In genomic region chr2:149902104-149902503, GRCh38 we compare ENCODE assay signal across 26 cellular contexts.
A peak's percentile ranks its signal among the peaks of the same experiment; 100 is the strongest.
DNase-seq lines count a peak whose midpoint lies in the region; ATAC-seq, FAIRE-seq and TF ChIP-seq lines count a peak whose summit lies in the region.
"Had no signal": no experiment of that assay in that cellular context is flagged by ENCODE, and none has a peak within 500 bp of the region (broad histone marks: within the 10 kb centered on the region; RNA-seq: fewer than 3 reads in every experiment).

No MANE protein-coding gene starts in this region.

- no peak overlapping the region for H2AFZ ChIP-seq in astrocyte (ENCODE audit: low read depth, low read length)
- no peak overlapping the region for H2AFZ ChIP-seq in mesenchymal stem cell (ENCODE audit: low read depth, low read length)

- H2AK5ac ChIP-seq in mesenchymal stem cell (ENCODE audit: low read length, severe bottlenecking), result no peak overlapping the region

- H3K79me1 ChIP-seq in mesenchymal stem cell (replicated peaks; ENCODE audit: low read length, poor library complexity, severe bottlenecking), result no peaks in the 10 kb centered on the region

- H3K9me3 Mint-ChIP-seq in astrocyte (ENCODE audit: unreplicated experiment), result no peaks in the 10 kb centered on the region
- H3K9me3 Mint-ChIP-seq: activated CD8-positive, alpha-beta T cell treated with anti-CD3 and anti-CD28 coated beads for 36 hours; activated naive CD4-positive, alpha-beta T cell treated with anti-CD3 and anti-CD28 coated beads for 36 hours; CD4-positive, alpha-beta T cell had no signal

- ATAC-seq in left cardiac atrium (peak in 1 of 2 donors; percentile 35), GM21447 (IDR thresholded peaks at IDR 0.05; ENCODE audit: unreplicated experiment) (no peak)
- ATAC-seq: A549; activated CD8-positive, alpha-beta T cell treated with anti-CD3 and anti-CD28 coated beads for 36 hours; natural killer cell had no signal

- no peaks in the 10 kb centered on the region for H3K79me2 ChIP-seq in astrocyte (ENCODE audit: insufficient read depth, low read length)

- WGBS in mesenchymal stem cell, result 78% methylated on average over 4 of the region's 4 CpGs

- intact Hi-C loops in left cardiac atrium (cut with DNase I), result no loop called here

- peak overlapping the region; percentile 93 for H2BK15ac ChIP-seq in mesenchymal stem cell (ENCODE audit: low read depth, poor library complexity, severe bottlenecking)

- no peak overlapping the region for H3K14ac ChIP-seq in mesenchymal stem cell (ENCODE audit: low read length in 2 of 2)

- H3K4me1 ChIP-seq in right atrium auricular region (no peaks in the 10 kb centered on the region), astrocyte (ENCODE audit: insufficient read depth, low read length) (no peaks in the 10 kb centered on the region), mesenchymal stem cell (ENCODE audit: control insufficient read depth, insufficient read depth, low read depth, low read length) (peaks cover 2% of the 10 kb centered on the region)
- H3K4me1 ChIP-seq: A549, stomach had no signal

- H3K9me3 ChIP-seq in right atrium auricular region, result no peaks in the 10 kb centered on the region
- no peaks in the 10 kb centered on the region for H3K9me3 ChIP-seq in astrocyte (ENCODE audit: insufficient read depth, low read depth, low read length)
- H3K9me3 ChIP-seq in mesenchymal stem cell (ENCODE audit: control insufficient read depth, low read length), result no peaks in the 10 kb centered on the region
- H3K9me3 ChIP-seq: A549, stomach had no signal

- H3K4ac ChIP-seq in mesenchymal stem cell (ENCODE audit: low read depth in 1 of 2, low read length in 2 of 2), result peak overlapping the region in 1 of 2 experiments; percentile 67

- H4K20me1 ChIP-seq in astrocyte (ENCODE audit: insufficient read depth, low read length), result no peaks in the 10 kb centered on the region

- H3K9ac ChIP-seq in astrocyte (ENCODE audit: low read length) (no peak overlapping the region), mesenchymal stem cell (ENCODE audit: low read length) (no peak overlapping the region)

- no peak for TF ChIP-seq CTCF in right atrium auricular region (IDR thresholded peaks at IDR 0.05)
- TF ChIP-seq CTCF in astrocyte (IDR thresholded peaks at IDR 0.05; ENCODE audit: insufficient read depth, low read depth, low read length), result no peak

- H3K23ac ChIP-seq in mesenchymal stem cell (ENCODE audit: low read length in 2 of 2), result no peak overlapping the region

- DNase-seq in left cardiac atrium, result peak; percentile 63
- no peak for DNase-seq in right atrium auricular region (ENCODE audit: low spot score)
- DNase-seq in astrocyte (ENCODE audit: low read depth), result peak; percentile 52
- DNase-seq in mesenchymal stem cell, result no peak
- DNase-seq in AG08396 (ENCODE audit: low spot score), result no peak
- DNase-seq in NCI-H748 treated with DMSO at 0.1 percent for 48 hours (lab: John Stamatoyannopoulos, UW), result no peak
- DNase-seq in activated naive CD4-positive, alpha-beta T cell treated with anti-CD3 and anti-CD28 coated beads, Interleukin-2, amount 50 U/mL, for 16 hours, result no peak
- DNase-seq: activated CD8-positive, alpha-beta T cell treated with anti-CD3 and anti-CD28 coated beads for 36 hours; activated naive CD4-positive, alpha-beta T cell treated with anti-CD3 and anti-CD28 coated beads for 36 hours; activated T-cell treated with anti-CD3 and anti-CD28 coated beads, Interleukin-2, amount 50 U/mL, for 24 hours; CD4-positive, alpha-beta T cell; DMS153; hippocampal formation; mesendoderm; natural killer cell; NCI-H1436 treated with DMSO at 0.1 percent for 48 hours; NCI-H2171 treated with DMSO at 0.1 percent for 48 hours; posterior cingulate gyrus; SHP77 treated with DMSO at 0.1 percent for 48 hours; stimulated activated CD4-positive, alpha-beta T cell treated with anti-CD3 and anti-CD28 coated beads, Interleukin-4, amount 100 ng/mL, for 24 hours; stomach; T-helper 1 cell had no signal

- H3K27me3 Mint-ChIP-seq in astrocyte (ENCODE audit: low read depth, unreplicated experiment), result no peaks in the 10 kb centered on the region
- H3K27me3 Mint-ChIP-seq: activated CD8-positive, alpha-beta T cell treated with anti-CD3 and anti-CD28 coated beads for 36 hours; activated T-cell treated with anti-CD3 and anti-CD28 coated beads, Interleukin-2, amount 50 U/mL, for 24 hours; CD4-positive, alpha-beta T cell had no signal

- no peaks in the 10 kb centered on the region for H3K36me3 Mint-ChIP-seq in astrocyte (ENCODE audit: low read depth, unreplicated experiment)
- H3K36me3 Mint-ChIP-seq: natural killer cell had no signal

- H3K4me1 Mint-ChIP-seq in astrocyte (ENCODE audit: low read depth, unreplicated experiment), result peaks cover 27% of the 10 kb centered on the region
- H3K4me1 Mint-ChIP-seq: natural killer cell had no signal

- H3K27me3 ChIP-seq in right atrium auricular region, result no peaks in the 10 kb centered on the region
- no peaks in the 10 kb centered on the region for H3K27me3 ChIP-seq in astrocyte (ENCODE audit: insufficient read depth, low read length)
- H3K27me3 ChIP-seq in mesenchymal stem cell (ENCODE audit: control insufficient read depth in 1 of 2, insufficient read depth in 1 of 2, low read length in 2 of 2), result no peaks in the 10 kb centered on the region
- H3K27me3 ChIP-seq: stomach had no signal

- H3K18ac ChIP-seq in mesenchymal stem cell (ENCODE audit: low read depth in 1 of 2, low read length in 2 of 2), result peak overlapping the region in 1 of 2 experiments; percentile 21

- H3K27ac ChIP-seq in right atrium auricular region (no peak overlapping the region), astrocyte (ENCODE audit: low read depth, low read length) (no peak overlapping the region), mesenchymal stem cell (ENCODE audit: low read length, poor library complexity, severe bottlenecking) (no peak overlapping the region)
- H3K27ac ChIP-seq: A549, stomach, VCaP had no signal

- no peak overlapping the region for H3K27ac Mint-ChIP-seq in astrocyte (ENCODE audit: unreplicated experiment)
- H3K27ac Mint-ChIP-seq: activated CD8-positive, alpha-beta T cell treated with anti-CD3 and anti-CD28 coated beads for 36 hours; activated naive CD4-positive, alpha-beta T cell treated with anti-CD3 and anti-CD28 coated beads for 36 hours; activated T-cell treated with anti-CD3 and anti-CD28 coated beads, Interleukin-2, amount 50 U/mL, for 24 hours; CD4-positive, alpha-beta T cell; natural killer cell had no signal

- no peak overlapping the region for H2BK5ac ChIP-seq in mesenchymal stem cell (ENCODE audit: low read depth, low read length, poor library complexity, severe bottlenecking)

- H3K4me3 Mint-ChIP-seq in astrocyte (ENCODE audit: unreplicated experiment), result no peak overlapping the region
- H3K4me3 Mint-ChIP-seq: activated CD8-positive, alpha-beta T cell treated with anti-CD3 and anti-CD28 coated beads for 36 hours; activated naive CD4-positive, alpha-beta T cell treated with anti-CD3 and anti-CD28 coated beads for 36 hours; activated T-cell treated with anti-CD3 and anti-CD28 coated beads, Interleukin-2, amount 50 U/mL, for 24 hours; CD4-positive, alpha-beta T cell; natural killer cell had no signal

- peak overlapping the region; percentile 50 for H4K91ac ChIP-seq in mesenchymal stem cell (ENCODE audit: low read length)

- peak overlapping the region; percentile 10 to 39 for H2BK12ac ChIP-seq in mesenchymal stem cell (ENCODE audit: low read length in 2 of 2)

- no peak overlapping the region for H2BK120ac ChIP-seq in mesenchymal stem cell (ENCODE audit: low read depth, low read length)

- no peak for FAIRE-seq in astrocyte (lab: Jason Lieb, UNC)
- FAIRE-seq: A549, islet of Langerhans had no signal

- no peak overlapping the region for H3K4me3 ChIP-seq in right atrium auricular region
- no peak overlapping the region for H3K4me3 ChIP-seq in astrocyte (ENCODE audit: insufficient read depth, low read depth, low read length)
- H3K4me3 ChIP-seq in mesenchymal stem cell (ENCODE audit: insufficient read depth in 1 of 2, low read depth in 1 of 2, low read length in 2 of 2), result peak overlapping the region in 1 of 2 experiments; percentile 35
- H3K4me3 ChIP-seq: A549, stomach had no signal

- H3K4me2 ChIP-seq in astrocyte (ENCODE audit: low read length), result no peak overlapping the region
- H3K4me2 ChIP-seq in mesenchymal stem cell (ENCODE audit: low read length, poor library complexity, severe bottlenecking), result no peak overlapping the region
- H3K4me2 ChIP-seq: A549 had no signal

- peak overlapping the region; percentile 49 for H4K8ac ChIP-seq in mesenchymal stem cell (ENCODE audit: low read length)

- no peaks in the 10 kb centered on the region for H3K36me3 ChIP-seq in right atrium auricular region
- no peaks in the 10 kb centered on the region for H3K36me3 ChIP-seq in astrocyte (ENCODE audit: insufficient read depth, low read length)
- H3K36me3 ChIP-seq in mesenchymal stem cell (ENCODE audit: control insufficient read depth in 1 of 2, insufficient read depth in 2 of 2, low read depth in 1 of 2, low read length in 2 of 2), result no peaks in the 10 kb centered on the region
- H3K36me3 ChIP-seq: stomach had no signal

Comparison
In these comparisons a context has a peak if more than half of its experiments do, and no peak if none do; other contexts are left out.
1. DNase-seq: peak in left cardiac atrium (single experiment) and astrocyte (single experiment); none in right atrium auricular region (single experiment), mesenchymal stem cell (single experiment), AG08396 (single experiment), NCI-H748 treated with DMSO at 0.1 percent for 48 hours (single experiment) and activated naive CD4-positive, alpha-beta T cell treated with anti-CD3 and anti-CD28 coated beads, Interleukin-2, amount 50 U/mL, for 16 hours (single experiment).